In genomic region chr1:54970901-54971300, GRCh38 we compare ENCODE assay signal across 2 cellular contexts.
TF ChIP-seq lines count a peak whose summit lies in the region.

No MANE protein-coding gene starts in this region.

TF ChIP-seq in HCT116, 20 proteins besides CTCF, POLR2A, EP300 and RAD21:
- no peak for TF ChIP-seq SP1 (IDR thresholded peaks at IDR 0.05; ENCODE audit: low read depth)
- no peak for TF ChIP-seq SRF (IDR thresholded peaks at IDR 0.05; ENCODE audit: low read depth)
- TF ChIP-seq ZBTB33 (IDR thresholded peaks at IDR 0.05; ENCODE audit: extremely low read depth, insufficient replicate concordance, low read length), result no peak
- TF ChIP-seq EZH2 (IDR thresholded peaks at IDR 0.05), result no peak

TF ChIP-seq in H1, 55 proteins besides CTCF, POLR2A, EP300 and RAD21:
- TF ChIP-seq RBBP5 (IDR thresholded peaks at IDR 0.05; ENCODE audit: borderline replicate concordance, low read depth, low read length), result no peak
- no peak for TF ChIP-seq KDM5A (IDR thresholded peaks at IDR 0.05; ENCODE audit: low read length)
- TF ChIP-seq TEAD4 (IDR thresholded peaks at IDR 0.05; ENCODE audit: low read depth, low read length), result no peak
- no peak for TF ChIP-seq HDAC2 (IDR thresholded peaks at IDR 0.05; ENCODE audit: borderline replicate concordance in 1 of 2, low read depth in 2 of 2, low read length in 2 of 2)
- no peak for TF ChIP-seq TAF1 (IDR thresholded peaks at IDR 0.05; ENCODE audit: low read depth, low read length)
- no peak for TF ChIP-seq HDAC6 (IDR thresholded peaks at IDR 0.05; ENCODE audit: low read depth, low read length)
- no peak for TF ChIP-seq USF2 (IDR thresholded peaks at IDR 0.05; ENCODE audit: low read length)
TF ChIP-seq in H1: peak in this region for 0.
